In genomic region chr12:109098142-109098652, GRCh38 we compare ENCODE assay signal across 8 cellular contexts. TPM values are rescaled to one million over a fixed set of nuclear protein-coding genes. Genes with fewer than 3 reads are reported as not detected.
DNase-seq lines count a peak whose midpoint lies in the region; ATAC-seq lines count a peak whose summit lies in the region.

No MANE protein-coding gene starts in this region.

- H3K27ac Mint-ChIP-seq in CD4-positive, CD25-positive, alpha-beta regulatory T cell = peak overlapping the region; percentile 38 to 87 (median 83)
- H3K27ac Mint-ChIP-seq in activated T-helper 1 cell treated with anti-CD3 and anti-CD28 coated beads, Interleukin-12 subunit alpha, Interleukin-12 subunit beta, Interleukin-2, Interleukin-4 antibody, amounts not matched to agents 30 ng/mL and 10 ng/mL and 1 ng/mL, durations not matched to agents 14 hours and 24 hours and 36 hours = peak overlapping the region; percentile 90

- peak overlapping the region; percentile 82 for H3K4me3 ChIP-seq in CD4-positive, CD25-positive, alpha-beta regulatory T cell (ENCODE audit: low read depth, low read length)

- peak; percentile 4 to 6 for ATAC-seq in CD4-positive, CD25-positive, alpha-beta regulatory T cell (ENCODE audit: low read depth in 2 of 2)
- peak; percentile 31 for ATAC-seq in GM19438 (IDR thresholded peaks at IDR 0.05; ENCODE audit: low read depth, unreplicated experiment)
- peak; percentile 15 for ATAC-seq in HG03442 (IDR thresholded peaks at IDR 0.05; ENCODE audit: unreplicated experiment)
- ATAC-seq in Right ventricle myocardium superior (ENCODE audit: poor library complexity) = peak; percentile 57

- H3K27ac ChIP-seq in CD4-positive, CD25-positive, alpha-beta regulatory T cell (ENCODE audit: insufficient read depth, low read length, poor library complexity, severe bottlenecking) = peak overlapping the region; percentile 71

- H3K4me1 Mint-ChIP-seq in CD4-positive, CD25-positive, alpha-beta regulatory T cell = peaks cover 5 to 44% (median 23%) of the 10 kb centered on the region in 4 donors
- peaks cover 33% of the 10 kb centered on the region for H3K4me1 Mint-ChIP-seq in activated T-helper 1 cell treated with anti-CD3 and anti-CD28 coated beads, Interleukin-12 subunit alpha, Interleukin-12 subunit beta, Interleukin-2, Interleukin-4 antibody, amounts not matched to agents 30 ng/mL and 10 ng/mL and 1 ng/mL, durations not matched to agents 14 hours and 24 hours and 36 hours (ENCODE audit: low read depth)

- peak overlapping the region; percentile 90 to 94 (median 94) for H3K4me3 Mint-ChIP-seq in CD4-positive, CD25-positive, alpha-beta regulatory T cell
- H3K4me3 Mint-ChIP-seq in activated T-helper 1 cell treated with anti-CD3 and anti-CD28 coated beads, Interleukin-12 subunit alpha, Interleukin-12 subunit beta, Interleukin-2, Interleukin-4 antibody, amounts not matched to agents 30 ng/mL and 10 ng/mL and 1 ng/mL, durations not matched to agents 14 hours and 24 hours and 36 hours = peak overlapping the region; percentile 93

- no peaks in the 10 kb centered on the region for H3K27me3 Mint-ChIP-seq in CD4-positive, CD25-positive, alpha-beta regulatory T cell
- no peaks in the 10 kb centered on the region for H3K27me3 Mint-ChIP-seq in activated T-helper 1 cell treated with anti-CD3 and anti-CD28 coated beads, Interleukin-12 subunit alpha, Interleukin-12 subunit beta, Interleukin-2, Interleukin-4 antibody, amounts not matched to agents 30 ng/mL and 10 ng/mL and 1 ng/mL, durations not matched to agents 14 hours and 24 hours and 36 hours (ENCODE audit: insufficient read depth)

- H3K4me1 ChIP-seq in CD4-positive, CD25-positive, alpha-beta regulatory T cell (ENCODE audit: control insufficient read depth, insufficient read depth, low read length, poor library complexity, severe bottlenecking) = peaks cover 32% of the 10 kb centered on the region

- no peaks in the 10 kb centered on the region for H3K27me3 ChIP-seq in CD4-positive, CD25-positive, alpha-beta regulatory T cell (ENCODE audit: control insufficient read depth, insufficient read depth, low read length)

- intact Hi-C loops in activated T-helper 1 cell treated with anti-CD3 and anti-CD28 coated beads, Interleukin-12 subunit alpha, Interleukin-12 subunit beta, Interleukin-2, Interleukin-4 antibody, amounts not matched to agents 30 ng/mL and 10 ng/mL and 1 ng/mL, durations not matched to agents 14 hours and 24 hours and 36 hours (cut with micrococcal nuclease) = loop anchor here (1.0 to 5.0 kb wide), 5 partner anchors 46 to 614 kb away; partner anchors contain the start of genes FAM222A, SSH1 and USP30
- intact Hi-C loops in Right ventricle myocardium superior (cut with DNase I) = loop anchor here (10.0 kb wide), 1 partner anchor 213 kb away; the partner anchor contains the start of gene DAO
- intact Hi-C loops in posterior vena cava (cut with DNase I) = loop anchor here (10.0 kb wide), 1 partner anchor 533 kb away; the partner anchor contains the start of genes ISCU (in 2 of the 2) and SART3 (in 2 of the 2)

- H3K9me3 ChIP-seq in CD4-positive, CD25-positive, alpha-beta regulatory T cell (ENCODE audit: control insufficient read depth in 2 of 2, low read length in 2 of 2) = no peaks in the 10 kb centered on the region

- H3K9me3 Mint-ChIP-seq in CD4-positive, CD25-positive, alpha-beta regulatory T cell = no peaks in the 10 kb centered on the region
- H3K9me3 Mint-ChIP-seq in activated T-helper 1 cell treated with anti-CD3 and anti-CD28 coated beads, Interleukin-12 subunit alpha, Interleukin-12 subunit beta, Interleukin-2, Interleukin-4 antibody, amounts not matched to agents 30 ng/mL and 10 ng/mL and 1 ng/mL, durations not matched to agents 14 hours and 24 hours and 36 hours = no peaks in the 10 kb centered on the region

- H3K36me3 ChIP-seq in CD4-positive, CD25-positive, alpha-beta regulatory T cell (ENCODE audit: control insufficient read depth, insufficient read depth, low read length) = peaks cover 12% of the 10 kb centered on the region

- peaks cover 5% of the 10 kb centered on the region for H3K36me3 Mint-ChIP-seq in CD4-positive, CD25-positive, alpha-beta regulatory T cell
- H3K36me3 Mint-ChIP-seq in activated T-helper 1 cell treated with anti-CD3 and anti-CD28 coated beads, Interleukin-12 subunit alpha, Interleukin-12 subunit beta, Interleukin-2, Interleukin-4 antibody, amounts not matched to agents 30 ng/mL and 10 ng/mL and 1 ng/mL, durations not matched to agents 14 hours and 24 hours and 36 hours (ENCODE audit: low read depth) = peaks cover 24% of the 10 kb centered on the region

- DNase-seq in CD4-positive, CD25-positive, alpha-beta regulatory T cell = no peak
- no peak for DNase-seq in activated T-helper 1 cell treated with anti-CD3 and anti-CD28 coated beads, Interleukin-12 subunit alpha, Interleukin-12 subunit beta, Interleukin-2, Interleukin-4 antibody, amounts not matched to agents 30 ng/mL and 10 ng/mL and 1 ng/mL, durations not matched to agents 14 hours and 24 hours and 36 hours (ENCODE audit: low spot score)
- peak; percentile 86 for DNase-seq in Right ventricle myocardium superior
- DNase-seq in posterior vena cava (ENCODE audit: low spot score) = peak; percentile 92
- no peak for DNase-seq in occipital lobe (lab: John Stamatoyannopoulos, UW)
- no peak for DNase-seq in T-helper 9 cell

RNA-seq across cellular contexts. Expression of gene UNG, which starts 0.8 kb away (rescaled TPM):
- 8.9 TPM for total RNA-seq in CD4-positive, CD25-positive, alpha-beta regulatory T cell
- polyA plus RNA-seq in CD4-positive, CD25-positive, alpha-beta regulatory T cell = 10 to 100 TPM; 24.1 to 42.2 (median 37.1) TPM
- 95.8 and 102 TPM in 2 replicates for total RNA-seq in activated T-helper 1 cell treated with anti-CD3 and anti-CD28 coated beads, Interleukin-12 subunit alpha, Interleukin-12 subunit beta, Interleukin-2, Interleukin-4 antibody, amounts not matched to agents 30 ng/mL and 10 ng/mL and 1 ng/mL, durations not matched to agents 14 hours and 24 hours and 36 hours
- total RNA-seq in Right ventricle myocardium superior = 24.8 TPM
- total RNA-seq in posterior vena cava = 10 to 100 TPM; 10.3 to 11.1 TPM
- 26.8 TPM for total RNA-seq in occipital lobe

RNA-seq across cellular contexts. Expression of gene ALKBH2, which starts 4.9 kb away (rescaled TPM):
- total RNA-seq in CD4-positive, CD25-positive, alpha-beta regulatory T cell = 8.7 TPM
- 10 to 100 TPM; 10.6 to 24.9 (median 13.5) TPM for polyA plus RNA-seq in CD4-positive, CD25-positive, alpha-beta regulatory T cell
- total RNA-seq in activated T-helper 1 cell treated with anti-CD3 and anti-CD28 coated beads, Interleukin-12 subunit alpha, Interleukin-12 subunit beta, Interleukin-2, Interleukin-4 antibody, amounts not matched to agents 30 ng/mL and 10 ng/mL and 1 ng/mL, durations not matched to agents 14 hours and 24 hours and 36 hours = 43.6 and 47.4 TPM in 2 replicates
- 7.2 TPM for total RNA-seq in Right ventricle myocardium superior
- total RNA-seq in posterior vena cava = 10 to 100 TPM; 13.3 to 18.4 TPM
- total RNA-seq in occipital lobe = 25.1 TPM

RNA-seq across cellular contexts. Expression of gene ACACB, which starts 18.2 kb away (rescaled TPM):
- 23.5 TPM for total RNA-seq in CD4-positive, CD25-positive, alpha-beta regulatory T cell
- polyA plus RNA-seq in CD4-positive, CD25-positive, alpha-beta regulatory T cell = 1 to 10 TPM in 2 of 4 donors, under 1 TPM in 2; 0.47 to 3.2 (median 1.1) TPM
- total RNA-seq in activated T-helper 1 cell treated with anti-CD3 and anti-CD28 coated beads, Interleukin-12 subunit alpha, Interleukin-12 subunit beta, Interleukin-2, Interleukin-4 antibody, amounts not matched to agents 30 ng/mL and 10 ng/mL and 1 ng/mL, durations not matched to agents 14 hours and 24 hours and 36 hours = 5.0 and 6.9 TPM in 2 replicates
- total RNA-seq in Right ventricle myocardium superior = 167 TPM
- 10 to 100 TPM; 29.4 to 49.7 TPM for total RNA-seq in posterior vena cava
- total RNA-seq in occipital lobe = 3.4 TPM

RNA-seq across cellular contexts. Expression of gene USP30, which starts 45.8 kb away (rescaled TPM):
- 21.0 TPM for total RNA-seq in CD4-positive, CD25-positive, alpha-beta regulatory T cell
- 10 to 100 TPM; 10.7 to 14.2 (median 11.6) TPM for polyA plus RNA-seq in CD4-positive, CD25-positive, alpha-beta regulatory T cell
- 9.0 and 10.5 TPM in 2 replicates for total RNA-seq in activated T-helper 1 cell treated with anti-CD3 and anti-CD28 coated beads, Interleukin-12 subunit alpha, Interleukin-12 subunit beta, Interleukin-2, Interleukin-4 antibody, amounts not matched to agents 30 ng/mL and 10 ng/mL and 1 ng/mL, durations not matched to agents 14 hours and 24 hours and 36 hours
- total RNA-seq in Right ventricle myocardium superior (12.2 TPM), posterior vena cava (1 to 10 TPM; 8.1 to 8.3 TPM), occipital lobe (17.6 TPM)

Comparison
In these comparisons a context has a peak if more than half of its experiments do, and no peak if none do; other contexts are left out.
1. ATAC-seq: peak in every context shown above with its lines; median percentile 57 in Right ventricle myocardium superior; 31 in GM19438; 15 in HG03442; 5 in CD4-positive, CD25-positive, alpha-beta regulatory T cell.
2. DNase-seq: peak in Right ventricle myocardium superior (single experiment) and posterior vena cava (single experiment); none in CD4-positive, CD25-positive, alpha-beta regulatory T cell (0 of 3), activated T-helper 1 cell treated with anti-CD3 and anti-CD28 coated beads, Interleukin-12 subunit alpha, Interleukin-12 subunit beta, Interleukin-2, Interleukin-4 antibody, amounts not matched to agents 30 ng/mL and 10 ng/mL and 1 ng/mL, durations not matched to agents 14 hours and 24 hours and 36 hours (single experiment), occipital lobe (single experiment) and T-helper 9 cell (single experiment).